Comparison of ENCODE assay signal across 33 cellular contexts in genomic region chr7:64187408-64187807, GRCh38. TPM values are rescaled to one million over a fixed set of nuclear protein-coding genes. Genes with fewer than 3 reads are reported as not detected.
"Had no signal": no experiment of that assay in that cellular context is flagged by ENCODE, and none has a peak within 500 bp of the region (broad histone marks: within the 10 kb centered on the region; RNA-seq: fewer than 3 reads in every experiment).

No MANE protein-coding gene starts in this region.

- H3K4me3 Mint-ChIP-seq: stimulated activated memory B cell treated with anti-CD40 and anti-IgM and Interleukin-4, amounts not matched to agents 10 μg/mL and 1 μg/mL and 100 μg/mL, for 72 hours; stimulated activated naive B cell treated with anti-CD40 and anti-IgM and Interleukin-4, amounts not matched to agents 10 μg/mL and 1 μg/mL and 100 μg/mL, for 72 hours; stimulated activated naive CD8-positive, alpha-beta T cell treated with anti-CD3 and anti-CD28 coated beads, Interleukin-15, amount 100 ng/mL, for 72 hours; stimulated activated naive CD8-positive, alpha-beta T cell treated with anti-CD3 and anti-CD28 coated beads, Interleukin-15, Interleukin-2, amounts not matched to agents 100 ng/mL and 50 ng/mL, for 24 hours; type B pancreatic cell had no signal

- H3K27ac ChIP-seq: stomach, suprapubic skin, testis, thoracic aorta, thyroid gland, tibial artery, tibial nerve, transverse colon, upper lobe of left lung, upper lobe of right lung, uterus, vagina had no signal

- DNase-seq: stimulated activated CD4-positive, alpha-beta T cell treated with anti-CD3 and anti-CD28 coated beads, Interleukin-2, amount 100 ng/mL, for 48 hours; stimulated activated CD4-positive, alpha-beta T cell treated with anti-CD3 and anti-CD28 coated beads, Interleukin-4, amount 100 ng/mL, for 1 hour; stimulated activated CD4-positive, alpha-beta T cell treated with anti-CD3 and anti-CD28 coated beads, Interleukin-4, amount 100 ng/mL, for 24 hours; stimulated activated CD4-positive, alpha-beta T cell treated with anti-CD3 and anti-CD28 coated beads, Interleukin-4, amount 100 ng/mL, for 4 hours; stimulated activated CD8-positive, alpha-beta memory T cell treated with anti-CD3 and anti-CD28 coated beads, Interleukin-4, amount 100 ng/mL, for 48 hours; stimulated activated naive B cell treated with anti-CD40 and anti-IgM and Interleukin-4, amounts not matched to agents 10 μg/mL and 1 μg/mL and 100 μg/mL, for 72 hours; stimulated activated naive CD4-positive, alpha-beta T cell; stimulated activated naive CD4-positive, alpha-beta T cell treated with Interleukin-2 at 50 U/mL for 16 hours; stimulated activated naive CD8-positive, alpha-beta T cell treated with anti-CD3 and anti-CD28 coated beads, Interleukin-15, amount 100 ng/mL, for 72 hours; stimulated activated naive CD8-positive, alpha-beta T cell treated with anti-CD3 and anti-CD28 coated beads, Interleukin-15, Interleukin-2, amounts not matched to agents 100 U/mL and 50 U/mL, for 24 hours; stomach; substantia nigra; testis; thyroid gland; tibial artery; transverse colon; trophoblast cell; upper lobe of right lung; uterus had no signal

- H3K4me1 ChIP-seq: suprapubic skin, testis, thyroid gland, tibial nerve, transverse colon, upper lobe of right lung, uterus, vagina had no signal

- H3K9me3 Mint-ChIP-seq: type B pancreatic cell had no signal

- H3K9me3 ChIP-seq: testis, thoracic aorta, thyroid gland, upper lobe of right lung, uterus, vagina had no signal

- H3K4me3 ChIP-seq: stomach, suprapubic skin, testis, thoracic aorta, thyroid gland, tibial artery, tibial nerve, transverse colon, upper lobe of left lung, upper lobe of right lung, uterus, vagina had no signal

- H3K27ac Mint-ChIP-seq: stimulated activated memory B cell treated with anti-CD40 and anti-IgM and Interleukin-4, amounts not matched to agents 10 μg/mL and 1 μg/mL and 100 μg/mL, for 72 hours; stimulated activated naive B cell treated with anti-CD40 and anti-IgM and Interleukin-4, amounts not matched to agents 10 μg/mL and 1 μg/mL and 100 μg/mL, for 72 hours; stimulated activated naive CD8-positive, alpha-beta T cell treated with anti-CD3 and anti-CD28 coated beads, Interleukin-15, amount 100 ng/mL, for 72 hours; stimulated activated naive CD8-positive, alpha-beta T cell treated with anti-CD3 and anti-CD28 coated beads, Interleukin-15, Interleukin-2, amounts not matched to agents 100 ng/mL and 50 ng/mL, for 24 hours; type B pancreatic cell had no signal

- H3K4me1 Mint-ChIP-seq: stimulated activated memory B cell treated with anti-CD40 and anti-IgM and Interleukin-4, amounts not matched to agents 10 μg/mL and 1 μg/mL and 100 μg/mL, for 72 hours; stimulated activated naive B cell treated with anti-CD40 and anti-IgM and Interleukin-4, amounts not matched to agents 10 μg/mL and 1 μg/mL and 100 μg/mL, for 72 hours; stimulated activated naive CD8-positive, alpha-beta T cell treated with anti-CD3 and anti-CD28 coated beads, Interleukin-15, amount 100 ng/mL, for 72 hours had no signal

- FAIRE-seq: urothelium cell line had no signal

- H3K36me3 ChIP-seq: stomach, suprapubic skin, thoracic aorta, thyroid gland, tibial artery, tibial nerve, transverse colon, upper lobe of left lung, upper lobe of right lung, uterus, vagina had no signal

- H3K27me3 ChIP-seq: testis, thyroid gland, tibial nerve, vagina had no signal

- H3K36me3 Mint-ChIP-seq: stimulated activated memory B cell treated with anti-CD40 and anti-IgM and Interleukin-4, amounts not matched to agents 10 μg/mL and 1 μg/mL and 100 μg/mL, for 72 hours; stimulated activated naive B cell treated with anti-CD40 and anti-IgM and Interleukin-4, amounts not matched to agents 10 μg/mL and 1 μg/mL and 100 μg/mL, for 72 hours; type B pancreatic cell had no signal

- ATAC-seq: stimulated activated naive B cell treated with anti-CD40 and anti-IgM and Interleukin-4, amounts not matched to agents 10 μg/mL and 1 μg/mL and 100 μg/mL, for 72 hours; stimulated activated naive CD8-positive, alpha-beta T cell treated with anti-CD3 and anti-CD28 coated beads, Interleukin-15, amount 100 ng/mL, for 72 hours; stimulated activated naive CD8-positive, alpha-beta T cell treated with anti-CD3 and anti-CD28 coated beads, Interleukin-15, Interleukin-2, amounts not matched to agents 100 U/mL and 50 U/mL, for 24 hours; upper lobe of right lung had no signal

RNA-seq across cellular contexts. Expression of gene ZNF735, which starts 19.6 kb away (rescaled TPM):
- total RNA-seq: stomach, subcutaneous adipose tissue, suprapubic skin, temporal lobe, thoracic aorta, thyroid gland, tibial nerve, transverse colon, upper lobe of left lung, upper lobe of right lung, ureter, urinary bladder, uterus, vagina had no signal
- polyA plus RNA-seq: stomach, thymus, urinary bladder had no signal

RNA-seq across cellular contexts. Expression of gene ZNF679, which starts 40.9 kb away (rescaled TPM):
- total RNA-seq: stomach, subcutaneous adipose tissue, suprapubic skin, temporal lobe, thoracic aorta, thyroid gland, tibial nerve, transverse colon, upper lobe of left lung, upper lobe of right lung, ureter, urinary bladder, uterus, vagina had no signal
- polyA plus RNA-seq: stomach, thymus, urinary bladder had no signal
